12 cellular contexts compared by ENCODE assay signal in the genomic region with DNA sequence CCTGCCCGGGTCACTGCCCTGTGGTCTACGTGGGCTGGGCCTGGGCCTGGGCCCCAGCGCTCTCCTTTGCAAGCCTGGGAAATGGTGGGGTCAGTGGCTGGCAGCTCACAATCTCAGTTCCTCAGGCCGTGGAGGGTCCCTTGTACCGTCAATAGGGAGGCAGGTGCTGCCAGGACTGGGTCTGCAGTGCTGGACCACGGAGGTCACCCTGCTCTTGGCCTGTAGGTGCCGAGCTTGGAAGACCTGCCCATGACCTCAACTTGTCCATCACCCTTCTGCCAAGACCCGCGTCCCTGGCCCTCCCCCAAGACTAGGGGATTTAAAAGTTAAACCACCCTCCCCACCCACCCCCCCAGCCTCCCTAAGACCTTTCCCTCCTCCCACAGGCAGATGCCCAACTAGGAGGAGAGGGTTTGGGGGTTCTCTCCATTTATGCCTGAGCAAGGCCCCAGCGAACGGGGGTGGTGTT. TPM values are rescaled to one million over a fixed set of nuclear protein-coding genes. Genes with fewer than 3 reads are reported as not detected.
DNase-seq lines count a peak whose midpoint lies in the region; ATAC-seq and TF ChIP-seq lines count a peak whose summit lies in the region.
"Had no signal": no experiment of that assay in that cellular context is flagged by ENCODE, and none has a peak within 500 bp of the region (broad histone marks: within the 10 kb centered on the region; RNA-seq: fewer than 3 reads in every experiment).

No MANE protein-coding gene starts in this region.

- in situ Hi-C loops in transverse colon (cut with MboI; ENCODE audit: low pct_ligation_motif_present in 1 of 4, low pct_unique_long_range_greater_than_20kb in 1 of 4, low sequenced_read_pairs in 3 of 4): loop anchor here in 1 of 4 donors (25.0 kb wide), 1 partner anchor 435 kb away; no protein-coding TSS in a partner anchor

- peaks cover 100% of the 10 kb centered on the region for H3K27me3 Mint-ChIP-seq in activated naive CD4-positive, alpha-beta T cell treated with anti-CD3 and anti-CD28 coated beads, Interleukin-2, amount 10 ng/mL, durations not matched to agents 7 days and 5 days
- peaks cover 3% of the 10 kb centered on the region for H3K27me3 Mint-ChIP-seq in mesothelial cell of epicardium (ENCODE audit: low read depth)
- H3K27me3 Mint-ChIP-seq in activated CD8-positive, alpha-beta T cell treated with anti-CD3 and anti-CD28 coated beads, Interleukin-2, amount 10 ng/mL, durations not matched to agents 7 days and 5 days (ENCODE audit: low read depth): peaks cover 69% of the 10 kb centered on the region

- H3K36me3 Mint-ChIP-seq in activated naive CD4-positive, alpha-beta T cell treated with anti-CD3 and anti-CD28 coated beads, Interleukin-2, amount 10 ng/mL, durations not matched to agents 7 days and 5 days: peaks cover 6% of the 10 kb centered on the region
- peaks cover 32% of the 10 kb centered on the region for H3K36me3 Mint-ChIP-seq in mesothelial cell of epicardium
- peaks cover 5% of the 10 kb centered on the region for H3K36me3 Mint-ChIP-seq in activated CD8-positive, alpha-beta T cell treated with anti-CD3 and anti-CD28 coated beads, Interleukin-2, amount 10 ng/mL, durations not matched to agents 7 days and 5 days (ENCODE audit: low read depth)

- no peaks in the 10 kb centered on the region for H3K36me3 ChIP-seq in colonic mucosa
- no peaks in the 10 kb centered on the region for H3K36me3 ChIP-seq in transverse colon

- H3K9me3 Mint-ChIP-seq in activated naive CD4-positive, alpha-beta T cell treated with anti-CD3 and anti-CD28 coated beads, Interleukin-2, amount 10 ng/mL, durations not matched to agents 7 days and 5 days: no peaks in the 10 kb centered on the region
- no peaks in the 10 kb centered on the region for H3K9me3 Mint-ChIP-seq in mesothelial cell of epicardium
- no peaks in the 10 kb centered on the region for H3K9me3 Mint-ChIP-seq in activated CD8-positive, alpha-beta T cell treated with anti-CD3 and anti-CD28 coated beads, Interleukin-2, amount 10 ng/mL, durations not matched to agents 7 days and 5 days (ENCODE audit: insufficient read depth)

- no peak overlapping the region for H3K27ac Mint-ChIP-seq in activated naive CD4-positive, alpha-beta T cell treated with anti-CD3 and anti-CD28 coated beads, Interleukin-2, amount 10 ng/mL, durations not matched to agents 7 days and 5 days
- H3K27ac Mint-ChIP-seq in mesothelial cell of epicardium: peak overlapping the region; percentile 95
- H3K27ac Mint-ChIP-seq in activated CD8-positive, alpha-beta T cell treated with anti-CD3 and anti-CD28 coated beads, Interleukin-2, amount 10 ng/mL, durations not matched to agents 7 days and 5 days: no peak overlapping the region

- H3K9ac ChIP-seq in colonic mucosa (ENCODE audit: low read depth in 2 of 2, low read length in 2 of 2): peak overlapping the region; percentile 59 to 60

- H3K4me1 ChIP-seq in colonic mucosa: peaks cover 8% of the 10 kb centered on the region
- peaks cover 18 to 53% (median 42%) of the 10 kb centered on the region in 4 donors for H3K4me1 ChIP-seq in transverse colon

- peak overlapping the region; percentile 17 for H3K27ac ChIP-seq in colonic mucosa
- H3K27ac ChIP-seq in transverse colon: peak overlapping the region in 3 of 4 donors; percentile 50 to 64 (median 62)
- H3K27ac ChIP-seq: SJSA1 had no signal

- peak overlapping the region; percentile 38 for H3K4me3 Mint-ChIP-seq in activated naive CD4-positive, alpha-beta T cell treated with anti-CD3 and anti-CD28 coated beads, Interleukin-2, amount 10 ng/mL, durations not matched to agents 7 days and 5 days
- H3K4me3 Mint-ChIP-seq in mesothelial cell of epicardium: peak overlapping the region; percentile 86
- no peak overlapping the region for H3K4me3 Mint-ChIP-seq in activated CD8-positive, alpha-beta T cell treated with anti-CD3 and anti-CD28 coated beads, Interleukin-2, amount 10 ng/mL, durations not matched to agents 7 days and 5 days

- intact Hi-C loops in colonic mucosa (cut with DNase I): no loop called here
- intact Hi-C loops in transverse colon (cut with DNase I; ENCODE audit: low total_unique reads): no loop called here

- no peak for TF ChIP-seq POLR2A in transverse colon (IDR thresholded peaks at IDR 0.05)

- TF ChIP-seq CTCF in colonic mucosa (IDR thresholded peaks at IDR 0.05) (no peak), mesothelial cell of epicardium (IDR thresholded peaks at IDR 0.05; ENCODE audit: unreplicated experiment) (no peak), transverse colon (IDR thresholded peaks at IDR 0.05) (no peak)

- POLR2A ChIA-PET in activated CD8-positive, alpha-beta T cell treated with anti-CD3 and anti-CD28 coated beads, Interleukin-2, amount 10 ng/mL, durations not matched to agents 7 days and 5 days (lab: Charles Lee): no interaction called here

- no peak for DNase-seq in activated naive CD4-positive, alpha-beta T cell treated with anti-CD3 and anti-CD28 coated beads, Interleukin-2, amount 10 ng/mL, durations not matched to agents 7 days and 5 days
- DNase-seq in activated naive CD4-positive, alpha-beta T cell treated with Interleukin-2 at 50 U/mL for 16 hours: no peak
- DNase-seq in colonic mucosa (no peak), mesothelial cell of epicardium (ENCODE audit: low spot score in 2 of 2, unreplicated experiment in 2 of 2) (no peak), transverse colon (no peak), medulla oblongata (ENCODE audit: extremely low spot score) (no peak)
- no peak for DNase-seq in activated CD8-positive, alpha-beta T cell treated with anti-CD3 and anti-CD28 coated beads, Interleukin-2, amount 10 ng/mL, durations not matched to agents 7 days and 5 days
- DNase-seq: NCI-H2081 treated with DMSO at 0.1 percent for 48 hours had no signal

- WGBS in transverse colon (ENCODE audit: low coverage in 1 of 2), 2 donors: 16% methylated on average over 9 of the region's 11 CpGs; no CpG with 5 or more reads in 1 of the 2 donors

- no peaks in the 10 kb centered on the region for H3K9me3 ChIP-seq in colonic mucosa
- no peaks in the 10 kb centered on the region for H3K9me3 ChIP-seq in transverse colon

- no peak for TF ChIP-seq EP300 in transverse colon (IDR thresholded peaks at IDR 0.05; ENCODE audit: low read depth)

- H3K27me3 ChIP-seq in colonic mucosa (peaks cover 82% of the 10 kb centered on the region), transverse colon (peaks cover 96% of the 10 kb centered on the region)
- H3K27me3 ChIP-seq: SJSA1 had no signal

- CTCF ChIA-PET in activated naive CD4-positive, alpha-beta T cell treated with anti-CD3 and anti-CD28 coated beads, Interleukin-2, amount 10 ng/mL, durations not matched to agents 7 days and 5 days (lab: Charles Lee): no interaction called here
- CTCF ChIA-PET in activated CD8-positive, alpha-beta T cell treated with anti-CD3 and anti-CD28 coated beads, Interleukin-2, amount 10 ng/mL, durations not matched to agents 7 days and 5 days (lab: Charles Lee): no interaction called here

- no peak for ATAC-seq in HG03175 (IDR thresholded peaks at IDR 0.05; ENCODE audit: unreplicated experiment)
- ATAC-seq in activated CD8-positive, alpha-beta T cell treated with anti-CD3 and anti-CD28 coated beads, Interleukin-2, amount 10 ng/mL, durations not matched to agents 7 days and 5 days: no peak

- peaks cover 34% of the 10 kb centered on the region for H3K4me1 Mint-ChIP-seq in activated naive CD4-positive, alpha-beta T cell treated with anti-CD3 and anti-CD28 coated beads, Interleukin-2, amount 10 ng/mL, durations not matched to agents 7 days and 5 days
- peaks cover 45% of the 10 kb centered on the region for H3K4me1 Mint-ChIP-seq in mesothelial cell of epicardium
- peaks cover 28% of the 10 kb centered on the region for H3K4me1 Mint-ChIP-seq in activated CD8-positive, alpha-beta T cell treated with anti-CD3 and anti-CD28 coated beads, Interleukin-2, amount 10 ng/mL, durations not matched to agents 7 days and 5 days (ENCODE audit: low read depth)

- H3K4me3 ChIP-seq in colonic mucosa (peak overlapping the region; percentile 22), transverse colon (peak overlapping the region in 3 of 4 donors; percentile 5 to 51 (median 39))
- H3K4me3 ChIP-seq: SJSA1 had no signal

RNA-seq across cellular contexts. Expression of gene TBX2, which starts 2.5 kb away (rescaled TPM):
- 1 to 10 TPM; 5.0 to 5.3 TPM for total RNA-seq in colonic mucosa
- 164 to 176 TPM (median 173 TPM) in 3 replicates for total RNA-seq in mesothelial cell of epicardium
- total RNA-seq in transverse colon: 10 to 100 TPM in 2 of 4 donors, 1 to 10 TPM in 2; 2.6 to 13.5 (median 8.7) TPM
- not detected for total RNA-seq in activated CD8-positive, alpha-beta T cell treated with anti-CD3 and anti-CD28 coated beads, Interleukin-2, amount 10 ng/mL, durations not matched to agents 7 days and 5 days
- total RNA-seq: dermis microvascular lymphatic vessel endothelial cell had no signal

RNA-seq across cellular contexts. Expression of gene TBX4, which starts 50.1 kb away (rescaled TPM):
- total RNA-seq in colonic mucosa: not detected
- total RNA-seq in mesothelial cell of epicardium: 51.9 to 56.6 TPM (median 54.2 TPM) in 3 replicates
- 1 to 10 TPM in 1 of 4 donors, not detected in 3; 2.4 TPM for total RNA-seq in transverse colon
- not detected for total RNA-seq in activated CD8-positive, alpha-beta T cell treated with anti-CD3 and anti-CD28 coated beads, Interleukin-2, amount 10 ng/mL, durations not matched to agents 7 days and 5 days
- total RNA-seq: dermis microvascular lymphatic vessel endothelial cell, renal cortical epithelial cell had no signal

Comparison
In these comparisons a context has a peak if more than half of its experiments do, and no peak if none do; other contexts are left out.
1. RNA of gene TBX2, which starts 2.5 kb away (total RNA-seq): 164 to 176 TPM in mesothelial cell of epicardium; 2.6 to 13.5 TPM in transverse colon, 5.0 to 5.3 TPM in colonic mucosa and not detected in activated CD8-positive, alpha-beta T cell treated with anti-CD3 and anti-CD28 coated beads, Interleukin-2, amount 10 ng/mL, durations not matched to agents 7 days and 5 days; every median in the first group is over 10 times any median in the second.
2. RNA of gene TBX4, which starts 50.1 kb away (total RNA-seq): 51.9 to 56.6 TPM in mesothelial cell of epicardium; not detected in colonic mucosa, 2.4 TPM in transverse colon and not detected in activated CD8-positive, alpha-beta T cell treated with anti-CD3 and anti-CD28 coated beads, Interleukin-2, amount 10 ng/mL, durations not matched to agents 7 days and 5 days; every median in the first group is over 10 times any median in the second.